16 cellular contexts compared by ENCODE assay signal in genomic region chr18:55430026-55430425, GRCh38.
DNase-seq lines count a peak whose midpoint lies in the region; ATAC-seq, FAIRE-seq and TF ChIP-seq lines count a peak whose summit lies in the region.
"Had no signal": no experiment of that assay in that cellular context is flagged by ENCODE, and none has a peak within 500 bp of the region (broad histone marks: within the 10 kb centered on the region; RNA-seq: fewer than 3 reads in every experiment).

No MANE protein-coding gene starts in this region.

- H3K79me2 ChIP-seq in endothelial cell of umbilical vein (ENCODE audit: control insufficient read depth, insufficient read depth, low read length), result peaks cover 29% of the 10 kb centered on the region

- H3K9ac ChIP-seq in endothelial cell of umbilical vein (replicated peaks; ENCODE audit: extremely low read depth, insufficient read depth, low read length), result no peak overlapping the region

- in situ Hi-C loops in ACHN (cut with HindIII; ENCODE audit: low pct_ligation_motif_present, low pct_unique_long_range_greater_than_20kb, low sequenced_read_pairs), result no loop called here
- in situ Hi-C loops in KBM-7 (cut with MboI; ENCODE audit: low pct_unique_long_range_greater_than_20kb, low sequenced_read_pairs), result no loop called here

- intact Hi-C loops in endothelial cell of umbilical vein (cut with micrococcal nuclease) (no loop called here), psoas muscle (cut with DNase I) (no loop called here)

- H3K27me3 ChIP-seq in endothelial cell of umbilical vein (ENCODE audit: control insufficient read depth in 2 of 2, insufficient read depth in 2 of 2, low read length in 2 of 2) (no peaks in the 10 kb centered on the region), psoas muscle (ENCODE audit: insufficient read depth in 3 of 3, low read length in 2 of 3) (no peaks in the 10 kb centered on the region)

- no peak overlapping the region for H2AFZ ChIP-seq in endothelial cell of umbilical vein (ENCODE audit: low read depth, low read length)

- no peak for TF ChIP-seq CTCF in endothelial cell of umbilical vein (IDR thresholded peaks at IDR 0.05; ENCODE audit: extremely low read depth in 1 of 2, insufficient read depth in 1 of 2, low read depth in 1 of 2, low read length in 2 of 2)
- TF ChIP-seq CTCF in psoas muscle (IDR thresholded peaks at IDR 0.05), result no peak

- DNase-seq in M059J (ENCODE audit: low read depth), result peak; percentile 40
- DNase-seq in endothelial cell of umbilical vein (ENCODE audit: low read depth, low spot score), result peak; percentile 64
- DNase-seq in psoas muscle, result no peak
- no peak for DNase-seq in ACHN
- DNase-seq in KBM-7, result no peak
- DNase-seq: Caco-2; CD4-positive, CD25-positive, alpha-beta regulatory T cell; IMR-90; NCI-H1417 treated with DMSO at 0.1 percent for 48 hours; NCI-H2029; NCI-H774; SHP77 had no signal

- H4K20me1 ChIP-seq in endothelial cell of umbilical vein (replicated peaks; ENCODE audit: control insufficient read depth, extremely low read depth, insufficient read depth, low read length), result peaks cover 2% of the 10 kb centered on the region

- WGBS in psoas muscle, 3 donors, result 20 to 26% (median 22%) methylated on average over 2 of the region's 2 CpGs

- POLR2A ChIA-PET in endothelial cell of umbilical vein (lab: Charles Lee), result no interaction called here

- H3K4me2 ChIP-seq in endothelial cell of umbilical vein (ENCODE audit: insufficient read depth, low read length), result no peak overlapping the region

- H3K27ac ChIP-seq in endothelial cell of umbilical vein (ENCODE audit: insufficient read depth, low read depth, low read length), result no peak overlapping the region
- peak overlapping the region; percentile 33 for H3K27ac ChIP-seq in psoas muscle

- BruUV-seq in endothelial cell of umbilical vein (replicated peaks; lab: Mats Ljungman, UMichigan), result no TSS peak

- no peaks in the 10 kb centered on the region for H3K9me1 ChIP-seq in endothelial cell of umbilical vein (replicated peaks; ENCODE audit: control insufficient read depth, extremely low read depth, insufficient read depth, low read length)

- H3K9me3 ChIP-seq in endothelial cell of umbilical vein (replicated peaks; ENCODE audit: control insufficient read depth, insufficient read depth, low read length) (no peaks in the 10 kb centered on the region), psoas muscle (no peaks in the 10 kb centered on the region)
- H3K9me3 ChIP-seq: Caco-2 had no signal

- H3K4me3 ChIP-seq in endothelial cell of umbilical vein (replicated peaks in 1 of 3; ENCODE audit: insufficient read depth in 1 of 3, low read depth in 1 of 3, low read length in 3 of 3), result no peak overlapping the region
- H3K4me3 ChIP-seq in psoas muscle, result no peak overlapping the region

- CTCF ChIA-PET in endothelial cell of umbilical vein (lab: Charles Lee), result interaction anchor here (1.0 to 1.1 kb wide), 2 partner anchors 45 to 1439 kb away, joined by 3 read pairs; no protein-coding TSS in a partner anchor

- no peak for TF ChIP-seq POLR2A in endothelial cell of umbilical vein (IDR thresholded peaks at IDR 0.05; ENCODE audit: low read depth, low read length)

- ATAC-seq in SK-N-SH treated with all-trans-retinoic acid at 6 μM for 48 hours (peak; percentile 75), psoas muscle (no peak), GM18858 (IDR thresholded peaks at IDR 0.05; ENCODE audit: unreplicated experiment) (no peak)

- H3K36me3 ChIP-seq in endothelial cell of umbilical vein (ENCODE audit: control insufficient read depth in 2 of 2, extremely low read depth in 1 of 2, insufficient read depth in 2 of 2, low read length in 2 of 2) (no peaks in the 10 kb centered on the region), psoas muscle (ENCODE audit: insufficient read depth in 1 of 2, low read depth in 1 of 2) (no peaks in the 10 kb centered on the region)

- FAIRE-seq in endothelial cell of umbilical vein (lab: Jason Lieb, UNC), result no peak
- FAIRE-seq: H54, RCC 7860 had no signal

- H3K4me1 ChIP-seq in endothelial cell of umbilical vein (ENCODE audit: control insufficient read depth, extremely low read depth, insufficient read depth, low read length) (peaks cover 5% of the 10 kb centered on the region), psoas muscle (peaks cover 24% of the 10 kb centered on the region)
- H3K4me1 ChIP-seq: Caco-2 had no signal

- dilution Hi-C loops in endothelial cell of umbilical vein (cut with MboI; ENCODE audit: extremely low pct_ligation_motif_present, low sequenced_read_pairs), result no loop called here

TF ChIP-seq in SK-N-SH treated with all-trans-retinoic acid at 6 μM for 48 hours, 23 proteins besides CTCF, POLR2A, EP300 and RAD21 (continues in another document):
- no peak for TF ChIP-seq POU6F1 (CRISPR knock-in tag; IDR thresholded peaks at IDR 0.05; ENCODE audit: borderline replicate concordance, low read depth)
- TF ChIP-seq TSHZ2 (CRISPR knock-in tag; IDR thresholded peaks at IDR 0.05), result peak; percentile 65; the same call in 1 of the 2 replicates

TF ChIP-seq in endothelial cell of umbilical vein, 7 proteins besides CTCF, POLR2A, EP300 and RAD21:
- TF ChIP-seq, protein P1, sequence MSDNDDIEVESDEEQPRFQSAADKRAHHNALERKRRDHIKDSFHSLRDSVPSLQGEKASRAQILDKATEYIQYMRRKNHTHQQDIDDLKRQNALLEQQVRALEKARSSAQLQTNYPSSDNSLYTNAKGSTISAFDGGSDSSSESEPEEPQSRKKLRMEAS (IDR thresholded peaks at IDR 0.05; ENCODE audit: insufficient read depth, insufficient read length), result no peak
- TF ChIP-seq EZH2 (IDR thresholded peaks at IDR 0.05; ENCODE audit: borderline replicate concordance, low read depth, low read length, severe bottlenecking) (no peak), JUN (IDR thresholded peaks at IDR 0.05; ENCODE audit: borderline replicate concordance, insufficient read depth, insufficient read length, low read depth) (no peak), POLR2AphosphoS5 (IDR thresholded peaks at IDR 0.05; ENCODE audit: insufficient read depth, low read depth, low read length) (no peak), FOS (IDR thresholded peaks at IDR 0.05; ENCODE audit: borderline replicate concordance, insufficient read depth, low read length) (no peak), GATA2 (IDR thresholded peaks at IDR 0.05; ENCODE audit: insufficient read depth, insufficient read length, low read depth, low read length) (peak; percentile 60)

Comparison
In these comparisons a context has a peak if more than half of its experiments do, and no peak if none do; other contexts are left out.
1. DNase-seq: peak in M059J (single experiment) and endothelial cell of umbilical vein (single experiment); none in psoas muscle (0 of 2), ACHN (single experiment) and KBM-7 (single experiment).